Comparison of ENCODE assay signal across 21 cellular contexts in the genomic region with DNA sequence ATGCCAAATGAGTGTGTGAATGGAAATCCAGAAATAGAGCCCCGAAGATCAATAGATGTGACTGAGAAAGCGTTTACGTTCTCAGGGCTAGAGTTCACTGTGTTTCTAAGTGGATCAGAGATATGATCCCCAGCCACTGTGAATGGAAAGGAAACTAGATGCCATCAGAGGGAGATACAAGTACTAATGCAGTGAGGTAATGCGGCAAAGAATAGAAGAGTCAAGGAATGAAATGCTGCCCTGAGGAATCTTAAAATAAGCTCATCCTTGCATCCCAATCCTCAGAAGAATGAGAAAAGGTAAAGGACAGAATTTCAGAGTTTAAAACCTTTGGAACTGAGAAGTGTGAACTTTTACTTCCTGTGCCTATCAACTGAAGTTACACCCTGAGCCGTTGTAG.
DNase-seq lines count a peak whose midpoint lies in the region; FAIRE-seq and TF ChIP-seq lines count a peak whose summit lies in the region.
"Had no signal": no experiment of that assay in that cellular context is flagged by ENCODE, and none has a peak within 500 bp of the region (broad histone marks: within the 10 kb centered on the region; RNA-seq: fewer than 3 reads in every experiment).

No MANE protein-coding gene starts in this region.

- H3K27me3 Mint-ChIP-seq in neural progenitor cell (ENCODE audit: insufficient read depth, low read depth): peaks cover 2% of the 10 kb centered on the region

- dilution Hi-C loops in keratinocyte (cut with MboI; ENCODE audit: extremely low pct_ligation_motif_present, low sequenced_read_pairs): no loop called here

- H3K79me2 ChIP-seq in keratinocyte (ENCODE audit: control insufficient read depth, insufficient read depth, low read length) (no peaks in the 10 kb centered on the region), neural progenitor cell (ENCODE audit: low read depth) (no peaks in the 10 kb centered on the region)

- TF ChIP-seq CTCF in keratinocyte (optimal IDR thresholded peaks at IDR 0.05 in 1 of 3, IDR thresholded peaks at IDR 0.05 in 1 of 3, conservative IDR thresholded peaks at IDR 0.05 in 1 of 3; ENCODE audit: extremely low read depth in 1 of 3, insufficient read depth in 2 of 3, low read length in 3 of 3) (no peak), neural progenitor cell (IDR thresholded peaks at IDR 0.05) (no peak)

- no peak overlapping the region for H3K4me3 Mint-ChIP-seq in neural progenitor cell
- H3K4me3 Mint-ChIP-seq: H9 had no signal

- H3K9ac ChIP-seq in keratinocyte (ENCODE audit: control insufficient read depth, extremely low read depth, insufficient read depth, low read length): no peak overlapping the region
- no peak overlapping the region for H3K9ac ChIP-seq in neural progenitor cell

- H3K9me1 ChIP-seq in keratinocyte (ENCODE audit: control insufficient read depth, extremely low read depth, insufficient read depth, low read length): no peaks in the 10 kb centered on the region

- H3K4me3 ChIP-seq in keratinocyte (ENCODE audit: control insufficient read depth in 2 of 3, extremely low read depth in 1 of 3, insufficient read depth in 2 of 3, low read depth in 1 of 3, low read length in 3 of 3) (no peak overlapping the region), neural progenitor cell (no peak overlapping the region)
- H3K4me3 ChIP-seq: SJSA1 had no signal

- H3K4me1 ChIP-seq in keratinocyte (ENCODE audit: control insufficient read depth, extremely low read depth, insufficient read depth, low read length) (peaks cover 8% of the 10 kb centered on the region), neural progenitor cell (no peaks in the 10 kb centered on the region)
- H3K4me1 ChIP-seq: BE2C, SJSA1 had no signal

- peaks cover 9% of the 10 kb centered on the region for H3K4me1 Mint-ChIP-seq in neural progenitor cell

- H3K9me3 ChIP-seq in keratinocyte (ENCODE audit: control insufficient read depth, low read depth, low read length): no peaks in the 10 kb centered on the region
- H3K9me3 ChIP-seq in neural progenitor cell (ENCODE audit: low read depth): no peaks in the 10 kb centered on the region
- H3K9me3 ChIP-seq: BE2C, SJSA1 had no signal

- no peaks in the 10 kb centered on the region for H3F3A ChIP-seq in neural progenitor cell (ENCODE audit: low read depth)

- H3K36me3 Mint-ChIP-seq in neural progenitor cell: no peaks in the 10 kb centered on the region

- H3K27ac ChIP-seq in keratinocyte (ENCODE audit: control insufficient read depth, insufficient read depth, low read length) (no peak overlapping the region), neural progenitor cell (no peak overlapping the region)
- H3K27ac ChIP-seq: 22Rv1, SJSA1 had no signal

- DNase-seq in NCI-H82 (lab: John Stamatoyannopoulos, UW): peak; percentile 11
- no peak for DNase-seq in NCI-H82 treated with DMSO at 0.1 percent for 48 hours (lab: John Stamatoyannopoulos, UW; ENCODE audit: unreplicated experiment)
- no peak for DNase-seq in keratinocyte (ENCODE audit: low read depth, low spot score)
- DNase-seq in neural progenitor cell (ENCODE audit: low spot score): no peak
- DNase-seq in C1 segment of cervical spinal cord (lab: John Stamatoyannopoulos, UW): no peak
- DNase-seq in frontal cortex (ENCODE audit: low spot score in 2 of 2): no peak
- no peak for DNase-seq in SW 1271 (lab: John Stamatoyannopoulos, UW)
- DNase-seq: BE2C, Calu3, DND-41, H9, Karpas-422, NCI-H1092, NCI-H1417 treated with DMSO at 0.1 percent for 48 hours, NCI-H1694 treated with DMSO at 0.1 percent for 48 hours, NCI-H2081, NCI-H2227 treated with DMSO at 0.1 percent for 48 hours, NCI-H510A had no signal

- peak; percentile 48 for FAIRE-seq in keratinocyte (lab: Jason Lieb, UNC)
- FAIRE-seq in frontal cortex (lab: Jason Lieb, UNC): no peak
- FAIRE-seq: GM12892 had no signal

- H3K36me3 ChIP-seq in keratinocyte (ENCODE audit: control insufficient read depth in 2 of 2, extremely low read depth in 1 of 2, insufficient read depth in 2 of 2, low read length in 2 of 2) (no peaks in the 10 kb centered on the region), neural progenitor cell (no peaks in the 10 kb centered on the region)
- H3K36me3 ChIP-seq: BE2C, SJSA1 had no signal

- H3K4me2 ChIP-seq in keratinocyte (ENCODE audit: control insufficient read depth, extremely low read depth, insufficient read depth, low read depth, low read length): no peak overlapping the region
- H3K4me2 ChIP-seq in neural progenitor cell: no peak overlapping the region

- H4K20me1 ChIP-seq in keratinocyte (ENCODE audit: control insufficient read depth, extremely low read depth, insufficient read depth, low read length): no peaks in the 10 kb centered on the region
- H4K20me1 ChIP-seq in neural progenitor cell (ENCODE audit: low read depth): no peaks in the 10 kb centered on the region

- no peaks in the 10 kb centered on the region for H3K9me3 Mint-ChIP-seq in neural progenitor cell
- H3K9me3 Mint-ChIP-seq: H9 had no signal

- no peak overlapping the region for H3K27ac Mint-ChIP-seq in neural progenitor cell
- H3K27ac Mint-ChIP-seq: H9 had no signal

- H2AFZ ChIP-seq in keratinocyte (ENCODE audit: control insufficient read depth, low read length): no peak overlapping the region
- H2AFZ ChIP-seq in neural progenitor cell (replicated peaks): peak overlapping the region; percentile 47

- H3K27me3 ChIP-seq in keratinocyte (ENCODE audit: control insufficient read depth, extremely low read depth, insufficient read depth, low read length): no peaks in the 10 kb centered on the region
- H3K27me3 ChIP-seq in neural progenitor cell: no peaks in the 10 kb centered on the region
- H3K27me3 ChIP-seq: SJSA1 had no signal
